12 cellular contexts compared by ENCODE assay signal in the genomic region with DNA sequence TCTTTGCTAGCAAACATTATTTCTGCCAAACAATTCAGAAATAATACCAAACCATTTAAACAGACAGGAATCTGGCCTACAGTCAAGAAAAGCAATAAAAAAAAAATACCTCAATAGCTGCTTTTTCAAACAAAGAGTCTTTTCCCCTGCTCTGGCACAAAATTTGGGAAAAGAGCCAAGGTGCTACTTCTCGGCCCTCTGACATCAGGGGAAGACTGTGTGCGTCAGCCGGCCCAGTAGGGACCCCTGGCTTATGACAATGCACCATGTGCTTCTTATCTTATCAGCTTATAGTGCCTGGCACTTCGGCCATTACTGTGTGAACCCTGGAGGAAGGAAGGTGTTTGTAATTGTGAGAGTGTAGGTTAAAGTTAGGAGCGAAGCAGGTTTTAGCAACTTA.
A peak's percentile ranks its signal among the peaks of the same experiment; 100 is the strongest.
DNase-seq lines count a peak whose midpoint lies in the region; ATAC-seq and TF ChIP-seq lines count a peak whose summit lies in the region.
"Had no signal": no experiment of that assay in that cellular context is flagged by ENCODE, and none has a peak within 500 bp of the region (broad histone marks: within the 10 kb centered on the region; RNA-seq: fewer than 3 reads in every experiment).

No MANE protein-coding gene starts in this region.

- no peak for TF ChIP-seq POLR2A in HCT116 (IDR thresholded peaks at IDR 0.05; ENCODE audit: borderline replicate concordance, extremely low read depth, insufficient read depth, insufficient read length)

- H3K27ac ChIP-seq in HCT116 (ENCODE audit: low read depth, low read length) (peak overlapping the region; percentile 75; the same call in 1 of the 2 replicates), right atrium auricular region (peak overlapping the region in 1 of 2 donors; percentile 27)
- H3K27ac ChIP-seq: WERI-Rb-1 had no signal

- ATAC-seq in HCT116 (no peak), sciatic nerve (peak; percentile 93), GM21737 (IDR thresholded peaks at IDR 0.05; ENCODE audit: unreplicated experiment) (no peak)

- H3K4me1 ChIP-seq in HCT116 (ENCODE audit: control insufficient read depth in 1 of 2, insufficient read depth in 2 of 2, low read length in 2 of 2) (peaks cover 16 to 30% of the 10 kb centered on the region in 2 experiments), right atrium auricular region (peaks cover 0 to 16% of the 10 kb centered on the region in 2 donors)

- peaks cover 0 to 2% of the 10 kb centered on the region in 2 experiments; a peak in 1 of 4 replicates for H3K9me3 ChIP-seq in HCT116 (ENCODE audit: control insufficient read depth in 1 of 2, insufficient read depth in 1 of 2, low read depth in 1 of 2, low read length in 2 of 2)
- H3K9me3 ChIP-seq in right atrium auricular region: no peaks in the 10 kb centered on the region

- DNase-seq in HCT116 (ENCODE audit: low read depth, low spot score): peak; percentile 16
- peak; percentile 89 for DNase-seq in astrocyte of the hippocampus (ENCODE audit: low read depth, low spot score)
- DNase-seq in right atrium auricular region (ENCODE audit: low spot score): peak; percentile 79
- DNase-seq in sciatic nerve (ENCODE audit: low spot score): no peak
- DNase-seq in NCI-H1436 treated with DMSO at 0.1 percent for 48 hours (lab: John Stamatoyannopoulos, UW): no peak
- DNase-seq in NCI-H128 (lab: John Stamatoyannopoulos, UW; ENCODE audit: unreplicated experiment): no peak
- no peak for DNase-seq in NCI-H1694 treated with DMSO at 0.1 percent for 48 hours (lab: John Stamatoyannopoulos, UW)
- DNase-seq: CD4-positive, CD25-positive, alpha-beta regulatory T cell; H7; WERI-Rb-1 had no signal

- no peak overlapping the region for H3K4me3 ChIP-seq in HCT116 (replicated peaks in 1 of 2; ENCODE audit: low read depth in 1 of 2, low read length in 2 of 2)
- no peak overlapping the region for H3K4me3 ChIP-seq in right atrium auricular region
- H3K4me3 ChIP-seq: skin epidermis had no signal

- H3K9ac ChIP-seq in HCT116 (ENCODE audit: low read length): 0 out of 2 replicates have a peak overlapping the region, but pooled peaks have one; percentile 11

- TF ChIP-seq CTCF in HCT116 (IDR thresholded peaks at IDR 0.05 in 2 of 3, conservative IDR thresholded peaks at IDR 0.05 in 1 of 3; ENCODE audit: borderline replicate concordance in 1 of 3, insufficient read depth in 1 of 3, low read depth in 2 of 3, low read length in 2 of 3) (no peak), right atrium auricular region (IDR thresholded peaks at IDR 0.05) (no peak)

- H3K27me3 ChIP-seq in HCT116 (ENCODE audit: insufficient read depth, low read length) (no peaks in the 10 kb centered on the region), right atrium auricular region (no peaks in the 10 kb centered on the region)

- POLR2A ChIA-PET in HCT116 (lab: Charles Lee): interaction anchor here (0.8 kb wide), 1 partner anchor 9 kb away, joined by 4 read pairs; no protein-coding TSS in a partner anchor

- RAD21 ChIA-PET in HCT116 (lab: Charles Lee; ENCODE audit: low non-redundant PET in 1 of 2, low total read pairs in 2 of 2, uncharacterized antibody in 2 of 2, unreplicated experiment in 2 of 2): no interaction called here

- H3K4me2 ChIP-seq in HCT116 (ENCODE audit: low read length): peak overlapping the region; percentile 55; the same call in 1 of the 2 replicates

- TF ChIP-seq RAD21 in HCT116 (IDR thresholded peaks at IDR 0.05; ENCODE audit: low read depth): no peak

- H2AFZ ChIP-seq in HCT116 (ENCODE audit: low read depth, low read length, poor library complexity, severe bottlenecking): peak overlapping the region; percentile 31

- H3K36me3 ChIP-seq in HCT116 (ENCODE audit: control insufficient read depth in 1 of 2, insufficient read depth in 2 of 2, low read length in 2 of 2) (no peaks in the 10 kb centered on the region), right atrium auricular region (no peaks in the 10 kb centered on the region)
- H3K36me3 ChIP-seq: WERI-Rb-1 had no signal

- CTCF ChIA-PET in HCT116 (lab: Charles Lee): interaction anchor here (1.4 kb wide), 1 partner anchor 134 kb away, joined by 6 read pairs; no protein-coding TSS in a partner anchor

- H3K79me2 ChIP-seq in HCT116 (ENCODE audit: insufficient read depth, low read length): no peaks in the 10 kb centered on the region

- no TSS peak for BruUV-seq in HCT116 (replicated peaks; lab: Mats Ljungman, UMichigan)

- no peaks in the 10 kb centered on the region for H4K20me1 ChIP-seq in HCT116 (ENCODE audit: insufficient read depth)

- no peaks in the 10 kb centered on the region for H3K9me2 ChIP-seq in HCT116 (ENCODE audit: insufficient read depth)

- intact Hi-C loops in HCT116 (cut with micrococcal nuclease): no loop called here
- intact Hi-C loops in sciatic nerve (cut with DNase I): no loop called here

TF ChIP-seq in HCT116, 20 proteins besides CTCF, POLR2A, EP300 and RAD21:
- TF ChIP-seq MAX (IDR thresholded peaks at IDR 0.05) (peak; percentile 53), SRF (IDR thresholded peaks at IDR 0.05; ENCODE audit: low read depth) (no peak)

Comparison
In these comparisons a context has a peak if more than half of its experiments do, and no peak if none do; other contexts are left out.
1. DNase-seq: peak in HCT116 (single experiment), astrocyte of the hippocampus (single experiment) and right atrium auricular region (single experiment); none in sciatic nerve (single experiment), NCI-H1436 treated with DMSO at 0.1 percent for 48 hours (single experiment), NCI-H128 (single experiment) and NCI-H1694 treated with DMSO at 0.1 percent for 48 hours (single experiment).